ENCODE assay signal across 24 cellular contexts in the genomic region with DNA sequence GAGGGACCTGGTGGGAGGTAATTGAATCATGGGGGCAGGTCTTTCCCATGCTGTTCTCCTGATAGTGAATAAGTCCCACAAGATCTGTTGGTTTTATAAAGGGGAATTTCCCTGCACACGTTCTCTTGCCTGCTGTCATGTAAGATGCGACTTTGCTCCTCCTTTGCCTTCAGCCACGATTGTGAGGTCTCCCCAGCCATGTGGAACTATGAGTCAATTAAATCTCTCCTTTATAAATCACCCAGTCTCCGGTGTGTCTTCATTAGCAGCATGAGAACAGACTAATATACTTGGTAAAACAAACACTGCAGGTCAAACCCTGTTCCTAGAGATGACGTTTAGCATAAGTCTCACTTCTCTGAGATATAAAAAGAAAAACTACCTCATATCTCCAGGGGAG.
DNase-seq lines count a peak whose midpoint lies in the region; ATAC-seq, FAIRE-seq and TF ChIP-seq lines count a peak whose summit lies in the region.
"Had no signal": no experiment of that assay in that cellular context is flagged by ENCODE, and none has a peak within 500 bp of the region (broad histone marks: within the 10 kb centered on the region; RNA-seq: fewer than 3 reads in every experiment).

No MANE protein-coding gene starts in this region.

- DNase-seq in RCC 7860 (ENCODE audit: low spot score) (peak; percentile 58), epithelial cell of esophagus (ENCODE audit: low read depth) (peak; percentile 38), glomerular visceral epithelial cell (ENCODE audit: extremely low spot score) (peak; percentile 24), kidney tubule cell (ENCODE audit: low spot score) (peak; percentile 88), middle frontal gyrus (ENCODE audit: extremely low spot score, low spot score) (no peak), erythroblast (lab: John Stamatoyannopoulos, UW) (no peak)
- DNase-seq: ACHN; BE2C; C1 segment of cervical spinal cord; Caco-2; CD4-positive, CD25-positive, alpha-beta regulatory T cell; DMS153; DMS79; GDM1; GOT3; H7; HFFc6; IMR-90 had no signal

- no peak for FAIRE-seq in RCC 7860 (lab: Jason Lieb, UNC)
- FAIRE-seq: A204.1, GM12892, GM18507, HTR-8/SVneo had no signal

- H3K4me3 ChIP-seq in epithelial cell of esophagus (ENCODE audit: low read length): no peak overlapping the region

- no peak for TF ChIP-seq CTCF in epithelial cell of esophagus (IDR thresholded peaks at IDR 0.05; ENCODE audit: insufficient read depth, low read depth, low read length, missing control alignments)

- no peak for TF ChIP-seq POLR2A in erythroblast (IDR thresholded peaks at IDR 0.05; ENCODE audit: low read length)

- no peak for ATAC-seq in GM21529 (IDR thresholded peaks at IDR 0.05; ENCODE audit: unreplicated experiment)
- ATAC-seq: HCT116 had no signal

Comparison
In these comparisons a context has a peak if more than half of its experiments do, and no peak if none do; other contexts are left out.
1. DNase-seq: peak in RCC 7860 (single experiment), epithelial cell of esophagus (single experiment), glomerular visceral epithelial cell (single experiment) and kidney tubule cell (single experiment); none in middle frontal gyrus (single experiment) and erythroblast (0 of 2).